20 cellular contexts compared by ENCODE assay signal in genomic region chr12:62482769-62483168, GRCh38.
"Had no signal": no experiment of that assay in that cellular context is flagged by ENCODE, and none has a peak within 500 bp of the region (broad histone marks: within the 10 kb centered on the region; RNA-seq: fewer than 3 reads in every experiment).

No MANE protein-coding gene starts in this region.

- H3K9me3 Mint-ChIP-seq: dendritic cell treated with granulocyte-macrophage colony-stimulating factor and Interleukin-4, amounts not matched to agents 40 ng/mL and 50 ng/mL, for 4 days; endodermal cell; immature natural killer cell; naive B cell; neural crest cell; stimulated activated effector memory CD8-positive, alpha-beta T cell treated with anti-CD3 and anti-CD28 coated beads, Interleukin-12 subunit alpha, Interleukin-12 subunit beta, amount 100 ng/mL, for 72 hours had no signal

- H3K9me3 ChIP-seq: ovary, testis, transverse colon had no signal

- H3K27me3 ChIP-seq: foreskin keratinocyte, ovary, testis, transverse colon had no signal

- H3K36me3 ChIP-seq: ovary had no signal

- ATAC-seq: foreskin keratinocyte; left cardiac atrium; left ventricle myocardium superior; right cardiac atrium; stimulated activated effector memory CD8-positive, alpha-beta T cell treated with anti-CD3 and anti-CD28 coated beads, Interleukin-12 subunit alpha, Interleukin-12 subunit beta, amount 100 ng/mL, for 72 hours; stimulated activated naive CD8-positive, alpha-beta T cell treated with anti-CD3 and anti-CD28 coated beads, Interleukin-15, Interleukin-2, amounts not matched to agents 100 U/mL and 50 U/mL, for 24 hours had no signal

- H3K27me3 Mint-ChIP-seq: dendritic cell treated with granulocyte-macrophage colony-stimulating factor and Interleukin-4, amounts not matched to agents 40 ng/mL and 50 ng/mL, for 4 days; naive B cell; progenitor cell of endocrine pancreas had no signal

- H3K27ac Mint-ChIP-seq: dendritic cell treated with granulocyte-macrophage colony-stimulating factor and Interleukin-4, amounts not matched to agents 40 ng/mL and 50 ng/mL, for 4 days; endodermal cell had no signal

- H3K4me3 ChIP-seq: lung, ovary, testis, transverse colon had no signal

- H3K4me1 ChIP-seq: testis, transverse colon had no signal

- H3K4me3 Mint-ChIP-seq: dendritic cell treated with granulocyte-macrophage colony-stimulating factor and Interleukin-4, amounts not matched to agents 40 ng/mL and 50 ng/mL, for 4 days; endodermal cell; immature natural killer cell; naive B cell; neural crest cell had no signal

- DNase-seq: endodermal cell; erythroblast; foreskin keratinocyte; immature natural killer cell; left cardiac atrium; left ventricle myocardium superior; mesendoderm; naive B cell; ovary; right cardiac atrium; stimulated activated CD4-positive, alpha-beta T cell treated with anti-CD3 and anti-CD28 coated beads, Interleukin-4, amount 100 ng/mL, for 1 hour; stimulated activated CD8-positive, alpha-beta memory T cell treated with anti-CD3 and anti-CD28 coated beads, Interleukin-4, amount 100 ng/mL, for 48 hours; stimulated activated naive CD8-positive, alpha-beta T cell treated with anti-CD3 and anti-CD28 coated beads, Interleukin-15, Interleukin-2, amounts not matched to agents 100 U/mL and 50 U/mL, for 24 hours; testis; transverse colon had no signal

- H3K27ac ChIP-seq: foreskin keratinocyte, ovary, testis, transverse colon had no signal
